12 cellular contexts compared by ENCODE assay signal in genomic region chr7:35596061-35596460, GRCh38.
DNase-seq lines count a peak whose midpoint lies in the region; ATAC-seq and TF ChIP-seq lines count a peak whose summit lies in the region.
"Had no signal": no experiment of that assay in that cellular context is flagged by ENCODE, and none has a peak within 500 bp of the region (broad histone marks: within the 10 kb centered on the region; RNA-seq: fewer than 3 reads in every experiment).

No MANE protein-coding gene starts in this region.

- POLR2A ChIA-PET in PC-3 (lab: Charles Lee; ENCODE audit: unreplicated experiment): no interaction called here

- H2AFZ ChIP-seq in GM23338: peak overlapping the region; percentile 90
- no peak overlapping the region for H2AFZ ChIP-seq in PC-3 (ENCODE audit: low read length)
- no peak overlapping the region for H2AFZ ChIP-seq in hepatocyte

- H3K9me2 ChIP-seq in GM23338 (ENCODE audit: insufficient read depth): 0 out of 2 replicates have a peak, but pooled peaks cover 3% of the 10 kb centered on the region
- no peaks in the 10 kb centered on the region for H3K9me2 ChIP-seq in PC-3 (replicated peaks; ENCODE audit: low read length)
- no peaks in the 10 kb centered on the region for H3K9me2 ChIP-seq in hepatocyte (replicated peaks; ENCODE audit: insufficient read depth)

- CTCF ChIA-PET in PC-3 (lab: Charles Lee): interaction anchor here (0.6 kb wide), 1 partner anchor 63 kb away, joined by 4 read pairs; no protein-coding TSS in a partner anchor

- DNase-seq in GM23338 (ENCODE audit: low spot score): no peak
- peak; percentile 13 for DNase-seq in PC-3
- DNase-seq in fibroblast of peridontal ligament (ENCODE audit: extremely low read depth): peak; percentile 9
- no peak for DNase-seq in psoas muscle
- no peak for DNase-seq in hepatocyte (ENCODE audit: low spot score)
- no peak for DNase-seq in testis
- DNase-seq: activated B cell treated with CpG ODN at 0.5 μM for 24 hours, NCI-H1417, occipital lobe, OCI-M1 had no signal

- H3K9me3 ChIP-seq in PC-3 (ENCODE audit: low read length): no peaks in the 10 kb centered on the region
- no peaks in the 10 kb centered on the region for H3K9me3 ChIP-seq in psoas muscle
- no peaks in the 10 kb centered on the region for H3K9me3 ChIP-seq in hepatocyte (ENCODE audit: low read depth)
- no peaks in the 10 kb centered on the region for H3K9me3 ChIP-seq in testis

- ATAC-seq in GM23338: no peak
- ATAC-seq in PC-3: peak; percentile 74
- peak; percentile 54 to 78 (median 58) for ATAC-seq in psoas muscle
- ATAC-seq in GM18502 (IDR thresholded peaks at IDR 0.05; ENCODE audit: poor library complexity, unreplicated experiment): no peak
- no peak for ATAC-seq in GM18861 (IDR thresholded peaks at IDR 0.05; ENCODE audit: unreplicated experiment)

- H3K4me1 Mint-ChIP-seq in GM23338: peaks cover 4% of the 10 kb centered on the region
- H3K4me1 Mint-ChIP-seq: activated B cell treated with CpG ODN at 0.5 μM for 24 hours had no signal

- 29 to 40% (median 37%) methylated on average over 2 of the region's 2 CpGs for WGBS in psoas muscle, 3 donors
- 57% methylated on average over 2 of the region's 2 CpGs for WGBS in hepatocyte (ENCODE audit: low lambda C conversion rate, missing lambda C conversion rate)
- WGBS in testis, 2 donors: 38 to 58% methylated on average over 2 of the region's 2 CpGs

- no peaks in the 10 kb centered on the region for H3K36me3 Mint-ChIP-seq in GM23338 (ENCODE audit: low read depth)

- no peaks in the 10 kb centered on the region for H3K9me3 Mint-ChIP-seq in GM23338
- H3K9me3 Mint-ChIP-seq: activated B cell treated with CpG ODN at 0.5 μM for 24 hours had no signal

- H3K4me2 ChIP-seq in GM23338 (no peak overlapping the region), PC-3 (ENCODE audit: low read length) (no peak overlapping the region), hepatocyte (no peak overlapping the region)

- H4K20me1 ChIP-seq in GM23338 (replicated peaks; ENCODE audit: insufficient read depth) (no peaks in the 10 kb centered on the region), PC-3 (ENCODE audit: low read length) (no peaks in the 10 kb centered on the region), hepatocyte (ENCODE audit: insufficient read depth, poor library complexity, severe bottlenecking) (no peaks in the 10 kb centered on the region)

- no peak for TF ChIP-seq POLR2A in testis (IDR thresholded peaks at IDR 0.05)

- H3K27ac ChIP-seq in GM23338 (ENCODE audit: low read depth): no peak overlapping the region
- no peak overlapping the region for H3K27ac ChIP-seq in PC-3 (ENCODE audit: low read length)
- H3K27ac ChIP-seq in psoas muscle: no peak overlapping the region
- H3K27ac ChIP-seq in hepatocyte: no peak overlapping the region
- H3K27ac ChIP-seq in testis: no peak overlapping the region

- H3K27me3 ChIP-seq in GM23338 (ENCODE audit: insufficient read depth) (no peaks in the 10 kb centered on the region), PC-3 (ENCODE audit: low read length) (no peaks in the 10 kb centered on the region), psoas muscle (ENCODE audit: insufficient read depth in 3 of 3, low read length in 2 of 3) (no peaks in the 10 kb centered on the region), hepatocyte (no peaks in the 10 kb centered on the region), testis (no peaks in the 10 kb centered on the region)

- BruUV-seq in PC-3 (replicated peaks; lab: Mats Ljungman, UMichigan): no TSS peak

- no peak overlapping the region for H3K4me3 Mint-ChIP-seq in GM23338
- H3K4me3 Mint-ChIP-seq: activated B cell treated with CpG ODN at 0.5 μM for 24 hours had no signal

- TF ChIP-seq CTCF in GM23338 (conservative IDR thresholded peaks at IDR 0.05; ENCODE audit: low read depth in 2 of 2): no peak
- no peak for TF ChIP-seq CTCF in PC-3 (conservative IDR thresholded peaks at IDR 0.05; ENCODE audit: low read depth, low read length)
- no peak for TF ChIP-seq CTCF in psoas muscle (IDR thresholded peaks at IDR 0.05)
- TF ChIP-seq CTCF in hepatocyte (IDR thresholded peaks at IDR 0.05; ENCODE audit: poor library complexity): no peak
- TF ChIP-seq CTCF in testis (IDR thresholded peaks at IDR 0.05): no peak

- no peak overlapping the region for H3K4me3 ChIP-seq in GM23338
- no peak overlapping the region for H3K4me3 ChIP-seq in PC-3 (ENCODE audit: low read length)
- H3K4me3 ChIP-seq in psoas muscle: no peak overlapping the region
- no peak overlapping the region for H3K4me3 ChIP-seq in hepatocyte
- H3K4me3 ChIP-seq in testis: no peak overlapping the region

- no peaks in the 10 kb centered on the region for H3K4me1 ChIP-seq in GM23338 (ENCODE audit: insufficient read depth)
- peaks cover 5% of the 10 kb centered on the region; the same call in 1 of the 2 replicates for H3K4me1 ChIP-seq in PC-3 (ENCODE audit: insufficient read depth, low read length)
- no peaks in the 10 kb centered on the region for H3K4me1 ChIP-seq in psoas muscle
- H3K4me1 ChIP-seq in hepatocyte (ENCODE audit: insufficient read depth): peaks cover 3% of the 10 kb centered on the region
- H3K4me1 ChIP-seq in testis: no peaks in the 10 kb centered on the region

- no peaks in the 10 kb centered on the region for H3K27me3 Mint-ChIP-seq in GM23338 (ENCODE audit: insufficient read depth, low read depth, poor library complexity)
- H3K27me3 Mint-ChIP-seq: activated B cell treated with CpG ODN at 0.5 μM for 24 hours had no signal

- H3F3A ChIP-seq in GM23338 (replicated peaks; ENCODE audit: low read depth): no peaks in the 10 kb centered on the region
- H3F3A ChIP-seq in PC-3 (ENCODE audit: low read length, unreplicated experiment): no peaks in the 10 kb centered on the region

- H3K79me2 ChIP-seq in GM23338 (replicated peaks; ENCODE audit: insufficient read depth) (no peaks in the 10 kb centered on the region), PC-3 (ENCODE audit: low read length) (no peaks in the 10 kb centered on the region), hepatocyte (no peaks in the 10 kb centered on the region)

- intact Hi-C loops in PC-3 (cut with micrococcal nuclease) (no loop called here), psoas muscle (cut with DNase I) (no loop called here), testis (cut with DNase I; ENCODE audit: low total_unique reads) (no loop called here)

- H3K36me3 ChIP-seq in GM23338 (ENCODE audit: insufficient read depth) (no peaks in the 10 kb centered on the region), PC-3 (ENCODE audit: low read depth, low read length) (no peaks in the 10 kb centered on the region), psoas muscle (ENCODE audit: insufficient read depth in 1 of 2, low read depth in 1 of 2) (no peaks in the 10 kb centered on the region), hepatocyte (replicated peaks; ENCODE audit: insufficient read depth, low read depth) (no peaks in the 10 kb centered on the region), testis (ENCODE audit: low read depth, missing control alignments) (no peaks in the 10 kb centered on the region)

- H3K9ac ChIP-seq in PC-3 (ENCODE audit: low read length): no peak overlapping the region

- H3K27ac Mint-ChIP-seq in GM23338: peak overlapping the region; percentile 49
- H3K27ac Mint-ChIP-seq: activated B cell treated with CpG ODN at 0.5 μM for 24 hours had no signal

TF ChIP-seq in GM23338, 12 proteins besides CTCF, POLR2A, EP300 and RAD21:
- TF ChIP-seq JUNB (IDR thresholded peaks at IDR 0.05; ENCODE audit: unreplicated experiment) (no peak), ZNF114 (CRISPR knock-in tag; IDR thresholded peaks at IDR 0.05) (no peak)
- TF ChIP-seq, protein P1, sequence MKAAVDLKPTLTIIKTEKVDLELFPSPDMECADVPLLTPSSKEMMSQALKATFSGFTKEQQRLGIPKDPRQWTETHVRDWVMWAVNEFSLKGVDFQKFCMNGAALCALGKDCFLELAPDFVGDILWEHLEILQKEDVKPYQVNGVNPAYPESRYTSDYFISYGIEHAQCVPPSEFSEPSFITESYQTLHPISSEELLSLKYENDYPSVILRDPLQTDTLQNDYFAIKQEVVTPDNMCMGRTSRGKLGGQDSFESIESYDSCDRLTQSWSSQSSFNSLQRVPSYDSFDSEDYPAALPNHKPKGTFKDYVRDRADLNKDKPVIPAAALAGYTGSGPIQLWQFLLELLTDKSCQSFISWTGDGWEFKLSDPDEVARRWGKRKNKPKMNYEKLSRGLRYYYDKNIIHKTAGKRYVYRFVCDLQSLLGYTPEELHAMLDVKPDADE (IDR thresholded peaks at IDR 0.05): no peak

Comparison
In these comparisons a context has a peak if more than half of its experiments do, and no peak if none do; other contexts are left out.
1. ATAC-seq: peak in PC-3 (single experiment) and psoas muscle (4 of 4); none in GM23338 (single experiment), GM18502 (single experiment) and GM18861 (single experiment).
2. DNase-seq: peak in PC-3 (single experiment) and fibroblast of peridontal ligament (single experiment); none in GM23338 (single experiment), psoas muscle (0 of 2), hepatocyte (single experiment) and testis (single experiment).